In the genomic region with DNA sequence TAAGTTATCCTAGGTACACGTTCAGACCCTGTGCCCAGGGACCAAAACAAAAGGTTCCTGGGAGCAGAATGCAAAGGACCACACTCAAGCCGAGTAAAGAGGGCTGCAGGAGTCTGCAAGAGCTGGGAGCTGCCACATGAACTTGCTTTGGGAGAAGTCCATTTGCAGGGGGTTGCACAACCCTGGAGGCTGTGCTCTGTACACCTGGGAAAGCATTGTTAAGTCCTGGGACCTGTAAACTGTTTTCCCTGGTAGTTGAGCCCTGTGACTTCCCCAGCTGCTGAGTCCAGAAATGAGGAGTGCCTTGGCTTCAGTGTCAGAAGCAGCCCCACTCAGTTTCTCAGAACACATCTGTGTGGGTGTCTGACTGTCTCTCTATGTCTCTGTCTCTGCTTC, we compare ENCODE assay signal across 12 cellular contexts.
DNase-seq lines count a peak whose midpoint lies in the region; ATAC-seq, FAIRE-seq and TF ChIP-seq lines count a peak whose summit lies in the region.
"Had no signal": no experiment of that assay in that cellular context is flagged by ENCODE, and none has a peak within 500 bp of the region (broad histone marks: within the 10 kb centered on the region; RNA-seq: fewer than 3 reads in every experiment).

No MANE protein-coding gene starts in this region.

- H3K27me3 Mint-ChIP-seq in osteocyte (ENCODE audit: unreplicated experiment) = no peaks in the 10 kb centered on the region

- H3K27ac ChIP-seq in heart left ventricle = peak overlapping the region; percentile 72 to 90 (median 85)
- peak overlapping the region; percentile 36 to 84 (median 74) for H3K27ac ChIP-seq in esophagus squamous epithelium
- H3K27ac ChIP-seq: HL-60 had no signal

- H3K27ac Mint-ChIP-seq in osteocyte (ENCODE audit: unreplicated experiment) = peak overlapping the region; percentile 93
- H3K27ac Mint-ChIP-seq: activated CD4-positive, alpha-beta T cell treated with anti-CD3 and anti-CD28 coated beads, Interleukin-2, amount 10 ng/mL, durations not matched to agents 24 days and 14 days had no signal

- peaks cover 0 to 33% (median 25%) of the 10 kb centered on the region in 12 donors for H3K4me1 ChIP-seq in heart left ventricle
- H3K4me1 ChIP-seq in esophagus squamous epithelium = peaks cover 0 to 23% (median 14%) of the 10 kb centered on the region in 3 donors

- FAIRE-seq in urothelium cell line (lab: Jason Lieb, UNC) = peak; percentile 69
- FAIRE-seq: GM12878 had no signal

- peaks cover 45% of the 10 kb centered on the region for H3K4me1 Mint-ChIP-seq in osteocyte (ENCODE audit: unreplicated experiment)

- no peak for TF ChIP-seq CTCF in heart left ventricle (IDR thresholded peaks at IDR 0.05)
- no peak for TF ChIP-seq CTCF in esophagus squamous epithelium (IDR thresholded peaks at IDR 0.05)
- no peak for TF ChIP-seq CTCF in osteocyte (IDR thresholded peaks at IDR 0.05)

- peak overlapping the region; percentile 2 for H3K4me3 Mint-ChIP-seq in osteocyte (ENCODE audit: unreplicated experiment)
- H3K4me3 Mint-ChIP-seq: activated CD4-positive, alpha-beta T cell treated with anti-CD3 and anti-CD28 coated beads, Interleukin-2, amount 10 ng/mL, durations not matched to agents 24 days and 14 days had no signal

- H3K4me3 ChIP-seq in heart left ventricle = peak overlapping the region in 1 of 12 donors; percentile 3
- no peak overlapping the region for H3K4me3 ChIP-seq in esophagus squamous epithelium
- H3K4me3 ChIP-seq: GM12878 had no signal

- H3K9me3 Mint-ChIP-seq in osteocyte (ENCODE audit: unreplicated experiment) = no peaks in the 10 kb centered on the region
- H3K9me3 Mint-ChIP-seq: activated CD4-positive, alpha-beta T cell treated with anti-CD3 and anti-CD28 coated beads, Interleukin-2, amount 10 ng/mL, durations not matched to agents 24 days and 14 days had no signal

- no peaks in the 10 kb centered on the region for H3K27me3 ChIP-seq in heart left ventricle
- H3K27me3 ChIP-seq in esophagus squamous epithelium = peaks cover 0 to 20% (median 0%) of the 10 kb centered on the region in 4 donors

- H3K36me3 Mint-ChIP-seq in osteocyte (ENCODE audit: unreplicated experiment) = no peaks in the 10 kb centered on the region

- no peak for TF ChIP-seq POLR2A in heart left ventricle (IDR thresholded peaks at IDR 0.05)
- TF ChIP-seq POLR2A in esophagus squamous epithelium (IDR thresholded peaks at IDR 0.05) = no peak

- DNase-seq in heart left ventricle = no peak
- DNase-seq in Right ventricle myocardium superior = no peak
- DNase-seq in esophagus squamous epithelium (lab: John Stamatoyannopoulos, UW) = no peak
- DNase-seq in osteocyte (ENCODE audit: extremely low spot score, unreplicated experiment) = no peak
- DNase-seq in urothelium cell line (ENCODE audit: low spot score) = no peak
- no peak for DNase-seq in NCI-H510A (lab: John Stamatoyannopoulos, UW)
- DNase-seq: activated CD4-positive, alpha-beta T cell treated with anti-CD3 and anti-CD28 coated beads, Interleukin-2, amount 10 ng/mL, durations not matched to agents 24 days and 14 days; activated gamma-delta T cell treated with Interleukin-2 at 50 U/mL for 16 hours had no signal

- ATAC-seq in heart left ventricle (peak in 1 of 4 donors; percentile 4), Right ventricle myocardium superior (ENCODE audit: poor library complexity) (no peak), HG03095 (IDR thresholded peaks at IDR 0.05; ENCODE audit: unreplicated experiment) (no peak), HG03025 (IDR thresholded peaks at IDR 0.05; ENCODE audit: low FRiP score, unreplicated experiment) (no peak)
- ATAC-seq: GM12878 had no signal

- no peaks in the 10 kb centered on the region for H3K9me3 ChIP-seq in heart left ventricle
- H3K9me3 ChIP-seq in esophagus squamous epithelium = no peaks in the 10 kb centered on the region

- 37 to 46% (median 39%) methylated on average over 2 of the region's 2 CpGs for WGBS in heart left ventricle, 4 donors
- WGBS in esophagus squamous epithelium, 2 donors = 42 to 67% methylated on average over 2 of the region's 2 CpGs

- H3K36me3 ChIP-seq in heart left ventricle = no peaks in the 10 kb centered on the region
- H3K36me3 ChIP-seq in esophagus squamous epithelium = no peaks in the 10 kb centered on the region

- intact Hi-C loops in heart left ventricle (cut with DNase I) (loop anchor here in 5 of 10 donors (5.0 to 10.0 kb wide), 2 partner anchors 94 to 102 kb away; a partner anchor contains a TSS), Right ventricle myocardium superior (cut with DNase I) (no loop called here), esophagus squamous epithelium (cut with DNase I) (no loop called here)
